In the genomic region with DNA sequence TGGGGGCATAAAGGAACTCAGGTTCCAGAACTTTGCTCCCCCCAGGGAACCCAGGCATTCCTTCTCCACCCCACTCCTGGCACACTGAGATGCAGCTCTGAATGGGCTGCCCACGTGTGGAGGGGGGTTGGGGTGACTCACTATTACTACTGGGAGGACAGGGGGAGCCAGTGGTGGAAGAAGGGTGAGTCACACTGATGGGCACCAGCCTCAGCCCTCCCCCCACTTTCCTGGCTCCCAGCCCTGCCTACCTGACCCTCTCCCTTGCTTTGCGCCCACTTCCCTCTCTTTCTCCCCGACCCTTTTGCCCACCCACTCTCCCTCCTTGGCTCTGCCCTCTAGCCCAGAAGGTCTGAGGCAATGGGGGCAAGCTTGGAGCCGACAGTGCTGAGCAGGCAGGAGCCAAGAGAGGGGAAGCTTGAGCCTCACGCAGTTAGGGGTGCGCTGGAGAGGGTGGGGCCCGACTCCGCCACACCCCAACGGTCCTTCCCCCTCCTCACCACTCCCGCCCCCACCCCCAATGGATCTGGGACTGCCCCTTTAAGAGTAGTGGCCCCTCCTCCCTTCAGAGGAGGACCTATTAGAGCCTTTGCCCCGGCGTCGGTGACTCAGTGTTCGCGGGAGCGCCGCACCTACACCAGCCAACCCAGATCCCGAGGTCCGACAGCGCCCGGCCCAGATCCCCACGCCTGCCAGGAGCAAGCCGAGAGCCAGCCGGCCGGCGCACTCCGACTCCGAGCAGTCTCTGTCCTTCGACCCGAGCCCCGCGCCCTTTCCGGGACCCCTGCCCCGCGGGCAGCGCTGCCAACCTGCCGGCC, we compare ENCODE assay signal across 8 cellular contexts. TPM values are rescaled to one million over a fixed set of nuclear protein-coding genes. Genes with fewer than 3 reads are reported as not detected.
DNase-seq lines count a peak whose midpoint lies in the region; ATAC-seq and TF ChIP-seq lines count a peak whose summit lies in the region.

A gene (plus strand): TSS at position 611 of the 818 bp plus-strand sequence. CDS start 208 bp downstream, outside the sequence.

- H3K27me3 ChIP-seq in cardiac muscle cell, result no peaks in the 10 kb centered on the region

- no peaks in the 10 kb centered on the region for H3K9me3 ChIP-seq in cardiac muscle cell (ENCODE audit: low read depth)

- TF ChIP-seq CTCF in cardiac muscle cell (IDR thresholded peaks at IDR 0.05; ENCODE audit: low read depth, low read length) (no peak), type B pancreatic cell (conservative IDR thresholded peaks at IDR 0.05) (no peak)

- H3K36me3 Mint-ChIP-seq in activated naive CD8-positive, alpha-beta T cell treated with anti-CD3 and anti-CD28 coated beads, Interleukin-2, amount 50 U/mL, for 24 hours (ENCODE audit: low read depth), result peaks cover 19% of the 10 kb centered on the region
- peaks cover 3% of the 10 kb centered on the region for H3K36me3 Mint-ChIP-seq in type B pancreatic cell

- H3K4me1 ChIP-seq in cardiac muscle cell (ENCODE audit: low read depth), result peaks cover 13% of the 10 kb centered on the region

- H3K4me3 ChIP-seq in cardiac muscle cell, result peak within 1 kb of the TSS; percentile 74

- H3K27me3 Mint-ChIP-seq in activated naive CD8-positive, alpha-beta T cell treated with anti-CD3 and anti-CD28 coated beads, Interleukin-2, amount 50 U/mL, for 24 hours, result peaks cover 23% of the 10 kb centered on the region
- H3K27me3 Mint-ChIP-seq in type B pancreatic cell, result no peaks in the 10 kb centered on the region

- H3K4me3 Mint-ChIP-seq in activated naive CD8-positive, alpha-beta T cell treated with anti-CD3 and anti-CD28 coated beads, Interleukin-2, amount 50 U/mL, for 24 hours, result peak within 1 kb of the TSS; percentile 93
- peak within 1 kb of the TSS; percentile 95 for H3K4me3 Mint-ChIP-seq in type B pancreatic cell

- H3K27ac ChIP-seq in cardiac muscle cell, result peak within 1 kb of the TSS; percentile 84

- ATAC-seq in activated naive CD8-positive, alpha-beta T cell treated with anti-CD3 and anti-CD28 coated beads, Interleukin-2, amount 50 U/mL, for 24 hours, result peak; percentile 91

- DNase-seq in ELF-1 (ENCODE audit: low read depth, low spot score) (peak; percentile 82), HCEC 1CT (peak; percentile 96), NCI-H1092 (lab: John Stamatoyannopoulos, UW) (peak; percentile 59), T follicular helper cell (ENCODE audit: low read depth) (peak; percentile 63), cardiac muscle cell (ENCODE audit: low read depth in 1 of 2, low spot score in 1 of 2) (peak; percentile 78 to 96), pons (ENCODE audit: low spot score) (peak; percentile 80), type B pancreatic cell (ENCODE audit: extremely low spot score, unreplicated experiment) (no peak)
- peak; percentile 82 for DNase-seq in activated naive CD8-positive, alpha-beta T cell treated with anti-CD3 and anti-CD28 coated beads, Interleukin-2, amount 50 U/mL, for 24 hours

- no peaks in the 10 kb centered on the region for H3K36me3 ChIP-seq in cardiac muscle cell

- peaks cover 44% of the 10 kb centered on the region for H3K4me1 Mint-ChIP-seq in activated naive CD8-positive, alpha-beta T cell treated with anti-CD3 and anti-CD28 coated beads, Interleukin-2, amount 50 U/mL, for 24 hours
- H3K4me1 Mint-ChIP-seq in type B pancreatic cell (ENCODE audit: unreplicated experiment), result peaks cover 11% of the 10 kb centered on the region

- H3K27ac Mint-ChIP-seq in activated naive CD8-positive, alpha-beta T cell treated with anti-CD3 and anti-CD28 coated beads, Interleukin-2, amount 50 U/mL, for 24 hours, result peak within 1 kb of the TSS; percentile 78
- H3K27ac Mint-ChIP-seq in type B pancreatic cell, result peak within 1 kb of the TSS; percentile 95

- H3K9me3 Mint-ChIP-seq in activated naive CD8-positive, alpha-beta T cell treated with anti-CD3 and anti-CD28 coated beads, Interleukin-2, amount 50 U/mL, for 24 hours, result no peaks in the 10 kb centered on the region
- no peaks in the 10 kb centered on the region for H3K9me3 Mint-ChIP-seq in type B pancreatic cell

RNA-seq across cellular contexts. Expression of the gene that starts here (rescaled TPM):
- total RNA-seq in cardiac muscle cell (128 and 139 TPM in 2 replicates), type B pancreatic cell (ENCODE audit: low replicate concordance) (141 and 400 TPM in 2 replicates)
- polyA plus RNA-seq in cardiac muscle cell, result 99.4 and 149 TPM in 2 replicates
